Comparison of ENCODE assay signal across 1 cellular context in genomic region chr11:61784506-61784805, GRCh38.
TF ChIP-seq lines count a peak whose summit lies in the region.

No MANE protein-coding gene starts in this region.

TF ChIP-seq in HepG2, 621 proteins besides CTCF, POLR2A, EP300 and RAD21:
- TF ChIP-seq ZNF282 (IDR thresholded peaks at IDR 0.05; ENCODE audit: partially characterized antibody) (no peak), HIC2 (CRISPR knock-in tag; IDR thresholded peaks at IDR 0.05; ENCODE audit: low read depth) (no peak), POLR2G (IDR thresholded peaks at IDR 0.05; ENCODE audit: low read depth, low read length) (0 out of 2 replicates have a peak, but pooled peaks have one; percentile 7)
